ENCODE assay signal across 8 cellular contexts in the genomic region with DNA sequence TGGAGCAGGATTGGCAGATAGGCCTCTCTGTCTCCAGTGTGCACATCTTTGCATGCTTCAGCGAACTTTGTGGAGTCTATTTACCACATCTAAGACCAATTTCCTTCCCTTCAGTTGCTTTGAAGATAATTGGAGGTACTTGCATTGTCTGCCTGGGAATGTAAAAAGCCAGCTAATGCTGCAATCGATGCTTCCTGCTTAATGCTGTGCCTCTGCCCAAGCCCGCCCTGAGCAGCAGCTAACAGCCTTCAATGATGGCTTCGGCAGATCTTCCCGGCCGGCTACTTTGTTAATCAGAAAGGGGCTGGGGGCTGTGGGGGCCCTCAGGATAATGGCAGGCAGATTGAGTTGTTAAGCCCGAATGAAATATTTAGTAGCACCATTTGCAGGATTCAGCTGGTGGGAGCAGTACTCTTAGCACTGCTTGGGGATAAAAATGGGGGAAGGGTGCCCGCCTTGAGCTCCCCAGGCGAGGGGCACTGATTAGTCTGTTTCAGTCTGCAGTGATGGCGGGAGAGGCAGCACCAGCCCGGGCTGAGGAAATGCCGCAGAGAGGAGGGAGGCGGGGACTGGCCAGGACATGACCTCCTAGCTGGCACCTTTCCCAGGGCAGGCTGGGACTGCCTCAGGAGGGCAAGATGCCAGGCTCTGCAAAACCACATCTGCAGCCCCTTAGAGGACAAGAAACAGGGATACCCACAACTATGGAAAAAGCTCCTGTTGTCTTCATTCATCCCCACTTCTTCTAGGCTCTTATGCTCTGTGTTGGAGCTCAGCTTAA.
DNase-seq lines count a peak whose midpoint lies in the region; ATAC-seq, FAIRE-seq and TF ChIP-seq lines count a peak whose summit lies in the region.

No MANE protein-coding gene starts in this region.

- CTCF ChIA-PET in RWPE1 (lab: Yijun Ruan, JAX), result interaction anchor here (0.6 to 0.9 kb wide), 3 partner anchors 225 to 1538 kb away, joined by 3 read pairs; no protein-coding TSS in a partner anchor

- POLR2A ChIA-PET in RWPE1 (lab: Yijun Ruan, JAX; ENCODE audit: low non-redundant PET), result no interaction called here

- no peak for TF ChIP-seq CTCF in RWPE1 (conservative IDR thresholded peaks at IDR 0.05; ENCODE audit: low read depth)

- DNase-seq in HTR-8/SVneo (ENCODE audit: insufficient read length, low spot score), result peak; percentile 14
- DNase-seq in RWPE1 (ENCODE audit: low spot score), result peak; percentile 50
- DNase-seq in head of caudate nucleus, result peak; percentile 81 to 96 (median 91)
- DNase-seq in sciatic nerve (ENCODE audit: low spot score), result peak; percentile 88
- no peak for DNase-seq in activated CD4-positive, CD25-positive, alpha-beta regulatory T cell treated with anti-CD3 and anti-CD28 coated beads, Interleukin-2, amount 50 U/mL, for 72 hours
- DNase-seq in effector CD8-positive, alpha-beta T cell (lab: John Stamatoyannopoulos, UW), result no peak
- no peak for DNase-seq in stimulated activated naive CD4-positive, alpha-beta T cell treated with Interleukin-2 at 50 U/mL for 16 hours (lab: John Stamatoyannopoulos, UW)
- no peak for DNase-seq in T-helper 9 cell

- H3K27ac ChIP-seq in RWPE1, result no peak overlapping the region

- peak; percentile 86 for ATAC-seq in sciatic nerve

- FAIRE-seq in HTR-8/SVneo (lab: Jason Lieb, UNC), result no peak

- intact Hi-C loops in head of caudate nucleus (cut with DNase I) (no loop called here), sciatic nerve (cut with DNase I) (no loop called here)

Comparison
In these comparisons a context has a peak if more than half of its experiments do, and no peak if none do; other contexts are left out.
1. DNase-seq: peak in HTR-8/SVneo (single experiment), RWPE1 (single experiment), head of caudate nucleus (42 of 42) and sciatic nerve (single experiment); none in activated CD4-positive, CD25-positive, alpha-beta regulatory T cell treated with anti-CD3 and anti-CD28 coated beads, Interleukin-2, amount 50 U/mL, for 72 hours (single experiment), effector CD8-positive, alpha-beta T cell (single experiment), stimulated activated naive CD4-positive, alpha-beta T cell treated with Interleukin-2 at 50 U/mL for 16 hours (single experiment) and T-helper 9 cell (single experiment).